Comparison of ENCODE assay signal across 25 cellular contexts in genomic region chr12:91980345-91980744, GRCh38.
"Had no signal": no experiment of that assay in that cellular context is flagged by ENCODE, and none has a peak within 500 bp of the region (broad histone marks: within the 10 kb centered on the region; RNA-seq: fewer than 3 reads in every experiment).

No MANE protein-coding gene starts in this region.

- H3K4me1 Mint-ChIP-seq: activated B cell treated with CpG ODN at 0.5 μM for 24 hours had no signal

- H3K27me3 ChIP-seq: adrenal gland, gastroesophageal sphincter, neural progenitor cell, vagina had no signal

- H3K27ac ChIP-seq: adrenal gland, gastroesophageal sphincter, neural progenitor cell, vagina had no signal

- H3K4me3 Mint-ChIP-seq: activated B cell treated with CpG ODN at 0.5 μM for 24 hours; activated CD4-positive, alpha-beta T cell treated with anti-CD3 and anti-CD28 coated beads for 36 hours; activated T-cell treated with anti-CD3 and anti-CD28 coated beads, Interleukin-2, amount 50 U/mL, for 24 hours; activated T-helper 17 cell treated with anti-CD3 and anti-CD28 coated beads, Interleukin-2, amount 50 U/mL, for 72 hours; naive B cell; neural progenitor cell; stimulated activated naive B cell treated with anti-CD40 and anti-IgM and Interleukin-4, amounts not matched to agents 10 μg/mL and 1 μg/mL and 100 μg/mL, for 72 hours; T-helper 1 cell treated with Interleukin-12 subunit alpha and Interleukin-12 subunit beta and Interleukin-4 antibody, amounts not matched to agents 30 μg/mL and 1 μg/mL, for 36 hours; type B pancreatic cell had no signal

- H3K9me3 Mint-ChIP-seq: activated B cell treated with CpG ODN at 0.5 μM for 24 hours; activated T-helper 17 cell treated with anti-CD3 and anti-CD28 coated beads, Interleukin-2, amount 50 U/mL, for 72 hours; neural progenitor cell had no signal

- H3K9me3 ChIP-seq: adrenal gland, gastroesophageal sphincter, vagina had no signal

- H2AFZ ChIP-seq: neural progenitor cell had no signal

- H3K4me2 ChIP-seq: neural progenitor cell had no signal

- H3K27me3 Mint-ChIP-seq: activated B cell treated with CpG ODN at 0.5 μM for 24 hours; activated CD4-positive, alpha-beta T cell treated with anti-CD3 and anti-CD28 coated beads for 36 hours; activated T-cell treated with anti-CD3 and anti-CD28 coated beads, Interleukin-2, amount 50 U/mL, for 24 hours; activated T-helper 17 cell treated with anti-CD3 and anti-CD28 coated beads, Interleukin-2, amount 50 U/mL, for 72 hours; stimulated activated naive B cell treated with anti-CD40 and anti-IgM and Interleukin-4, amounts not matched to agents 10 μg/mL and 1 μg/mL and 100 μg/mL, for 72 hours; type B pancreatic cell had no signal

- H3K36me3 Mint-ChIP-seq: neural progenitor cell, type B pancreatic cell had no signal

- H3K9ac ChIP-seq: neural progenitor cell had no signal

- H3K4me1 ChIP-seq: neural progenitor cell, vagina had no signal

- H3K27ac Mint-ChIP-seq: activated B cell treated with CpG ODN at 0.5 μM for 24 hours; activated CD4-positive, alpha-beta T cell treated with anti-CD3 and anti-CD28 coated beads for 36 hours; activated naive CD4-positive, alpha-beta T cell treated with anti-CD3 and anti-CD28 coated beads, Interleukin-2, amount 50 U/mL, for 72 hours; activated T-cell treated with anti-CD3 and anti-CD28 coated beads, Interleukin-2, amount 50 U/mL, for 24 hours; activated T-helper 17 cell treated with anti-CD3 and anti-CD28 coated beads, Interleukin-2, amount 50 U/mL, for 72 hours; naive B cell; neural progenitor cell; stimulated activated naive B cell treated with anti-CD40 and anti-IgM and Interleukin-4, amounts not matched to agents 10 μg/mL and 1 μg/mL and 100 μg/mL, for 72 hours; T-helper 1 cell treated with Interleukin-12 subunit alpha and Interleukin-12 subunit beta and Interleukin-4 antibody, amounts not matched to agents 30 μg/mL and 1 μg/mL, for 36 hours; type B pancreatic cell had no signal

- H3K36me3 ChIP-seq: adrenal gland, gastroesophageal sphincter, neural progenitor cell, vagina had no signal

- H3K4me3 ChIP-seq: adrenal gland, gastroesophageal sphincter, lung, neural progenitor cell, vagina had no signal

- ATAC-seq: activated CD4-positive, alpha-beta T cell treated with anti-CD3 and anti-CD28 coated beads for 36 hours; activated naive CD4-positive, alpha-beta T cell treated with anti-CD3 and anti-CD28 coated beads, Interleukin-2, amount 50 U/mL, for 72 hours; activated T-helper 17 cell treated with anti-CD3 and anti-CD28 coated beads, Interleukin-2, amount 50 U/mL, for 72 hours; gastroesophageal sphincter; left colon; stimulated activated naive B cell treated with anti-CD40 and anti-IgM and Interleukin-4, amounts not matched to agents 10 μg/mL and 1 μg/mL and 100 μg/mL, for 72 hours had no signal

- DNase-seq: activated B cell treated with CpG ODN at 0.5 μM for 24 hours; activated CD4-positive, alpha-beta T cell treated with anti-CD3 and anti-CD28 coated beads for 36 hours; activated CD4-positive, alpha-beta T cell treated with anti-CD3 and anti-CD28 coated beads, Interleukin-2, amount 50 U/mL, for 4 hours; activated CD8-positive, alpha-beta memory T cell treated with anti-CD3 and anti-CD28 coated beads for 24 hours; activated CD8-positive, alpha-beta memory T cell treated with anti-CD3 and anti-CD28 coated beads, Interleukin-2, amount 50 U/mL, for 4 hours; activated T-cell treated with anti-CD3 and anti-CD28 coated beads, Interleukin-2, amount 50 U/mL, for 24 hours; adrenal gland; cerebellar nuclear complex; cortex of kidney; erythroblast; head of caudate nucleus; islet precursor cell; left colon; naive B cell; stimulated activated CD4-positive, alpha-beta T cell treated with anti-CD3 and anti-CD28 coated beads, Interleukin-2, amount 100 ng/mL, for 48 hours; stimulated activated CD8-positive, alpha-beta memory T cell treated with anti-CD3 and anti-CD28 coated beads, Interleukin-4, amount 100 ng/mL, for 48 hours; stimulated activated naive B cell treated with anti-CD40 and anti-IgM and Interleukin-4, amounts not matched to agents 10 μg/mL and 1 μg/mL and 100 μg/mL, for 72 hours had no signal
